Comparison of ENCODE assay signal across 8 cellular contexts in the genomic region with DNA sequence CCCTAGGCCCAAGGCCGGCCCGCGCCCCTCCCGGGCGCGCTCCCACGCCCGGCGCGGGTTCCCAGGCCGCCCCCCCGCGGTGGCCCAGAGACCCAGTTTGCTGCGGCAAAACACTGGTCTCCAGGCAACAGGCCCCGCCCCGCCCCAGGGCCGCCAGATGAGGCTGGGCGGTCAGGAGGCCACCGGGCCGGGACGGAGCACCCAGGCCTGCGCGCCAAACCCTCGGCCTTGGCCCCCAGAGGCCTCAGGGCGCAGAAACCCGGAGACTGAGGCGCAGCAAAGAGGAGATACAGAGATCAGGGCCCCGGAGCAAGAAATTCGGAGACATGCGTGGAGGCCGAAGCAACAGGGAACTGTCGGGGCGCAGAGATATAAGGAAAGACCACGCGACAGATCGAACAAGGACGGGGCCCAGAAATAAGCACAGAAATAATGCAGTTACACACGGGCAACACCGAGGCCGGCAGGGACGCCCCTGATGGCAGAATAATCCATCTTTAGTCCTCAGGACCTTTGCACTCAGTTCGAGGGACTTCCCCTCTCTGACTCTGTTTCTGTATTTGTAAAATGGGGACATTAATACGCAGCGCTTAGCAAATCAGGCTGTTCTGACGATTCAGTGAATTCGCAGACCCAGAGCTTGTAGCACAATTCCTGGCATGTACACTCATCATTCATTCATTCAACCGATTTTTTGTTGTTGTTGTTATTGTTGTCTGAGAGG. TPM values are rescaled to one million over a fixed set of nuclear protein-coding genes. Genes with fewer than 3 reads are reported as not detected.
A peak's percentile ranks its signal among the peaks of the same experiment; 100 is the strongest.
DNase-seq lines count a peak whose midpoint lies in the region; TF ChIP-seq lines count a peak whose summit lies in the region.

No MANE protein-coding gene starts in this region.

- H2BK12ac ChIP-seq in neuronal stem cell (ENCODE audit: low read length), result no peak overlapping the region

- H3K9me3 ChIP-seq in SJSA1 (replicated peaks), result no peaks in the 10 kb centered on the region; the same call in 1 of the 2 replicates
- no peaks in the 10 kb centered on the region for H3K9me3 ChIP-seq in neuronal stem cell (replicated peaks in 1 of 2; ENCODE audit: control insufficient read depth in 2 of 2, insufficient read depth in 1 of 2, low read depth in 1 of 2, low read length in 2 of 2)
- H3K9me3 ChIP-seq in thymus (ENCODE audit: control insufficient read depth), result no peaks in the 10 kb centered on the region

- no peak overlapping the region for H2BK15ac ChIP-seq in neuronal stem cell (ENCODE audit: low read length)

- H3K4me3 ChIP-seq in HL-60 (replicated peaks; ENCODE audit: insufficient read depth, low read length) (no peak overlapping the region), SJSA1 (no peak overlapping the region), neuronal stem cell (ENCODE audit: low read length in 2 of 2) (peak overlapping the region; percentile 65 to 71), thymus (ENCODE audit: low read length) (peak overlapping the region; percentile 43)

- H4K91ac ChIP-seq in neuronal stem cell (ENCODE audit: low read depth, low read length, poor library complexity), result no peak overlapping the region

- no peaks in the 10 kb centered on the region for H3K36me3 ChIP-seq in SJSA1
- H3K36me3 ChIP-seq in neuronal stem cell (replicated peaks in 1 of 2; ENCODE audit: control insufficient read depth in 2 of 2, insufficient read depth in 2 of 2, low read length in 2 of 2), result no peaks in the 10 kb centered on the region
- H3K36me3 ChIP-seq in thymus (ENCODE audit: control insufficient read depth, insufficient read depth), result no peaks in the 10 kb centered on the region

- H3K4me3 Mint-ChIP-seq in activated naive CD4-positive, alpha-beta T cell treated with anti-CD3 and anti-CD28 coated beads, Interleukin-2, amount 50 U/mL, for 24 hours, result peak overlapping the region; percentile 30

- peak; percentile 14; the same call in 1 of the 2 replicates for TF ChIP-seq CTCF in 22Rv1 (IDR thresholded peaks at IDR 0.05)
- TF ChIP-seq CTCF in HL-60 (IDR thresholded peaks at IDR 0.05; ENCODE audit: insufficient read depth, low read length), result no peak

- H3K9me3 Mint-ChIP-seq in activated naive CD4-positive, alpha-beta T cell treated with anti-CD3 and anti-CD28 coated beads, Interleukin-2, amount 50 U/mL, for 24 hours, result no peaks in the 10 kb centered on the region

- no peaks in the 10 kb centered on the region for H3K27me3 ChIP-seq in HL-60 (ENCODE audit: insufficient read depth, poor library complexity, severe bottlenecking)
- no peaks in the 10 kb centered on the region for H3K27me3 ChIP-seq in SJSA1 (replicated peaks)
- no peaks in the 10 kb centered on the region for H3K27me3 ChIP-seq in neuronal stem cell (ENCODE audit: control insufficient read depth in 3 of 3, insufficient read depth in 3 of 3, low read depth in 1 of 3, low read length in 3 of 3)
- peaks cover 25% of the 10 kb centered on the region for H3K27me3 ChIP-seq in thymus (ENCODE audit: control insufficient read depth, insufficient read depth)

- H3K9ac ChIP-seq in neuronal stem cell (ENCODE audit: low read depth, low read length, poor library complexity), result no peak overlapping the region

- peaks cover 62% of the 10 kb centered on the region for H3K4me1 Mint-ChIP-seq in activated naive CD4-positive, alpha-beta T cell treated with anti-CD3 and anti-CD28 coated beads, Interleukin-2, amount 50 U/mL, for 24 hours

- no peak overlapping the region for H3K14ac ChIP-seq in neuronal stem cell (ENCODE audit: low read length)

- H3K27ac Mint-ChIP-seq in activated naive CD4-positive, alpha-beta T cell treated with anti-CD3 and anti-CD28 coated beads, Interleukin-2, amount 50 U/mL, for 24 hours, result no peak overlapping the region

- no peak overlapping the region for H2BK120ac ChIP-seq in neuronal stem cell (ENCODE audit: low read depth, low read length)

- H3K36me3 Mint-ChIP-seq in activated naive CD4-positive, alpha-beta T cell treated with anti-CD3 and anti-CD28 coated beads, Interleukin-2, amount 50 U/mL, for 24 hours, result no peaks in the 10 kb centered on the region

- H3K4me1 ChIP-seq in SJSA1 (replicated peaks) (peaks cover 36% of the 10 kb centered on the region), neuronal stem cell (ENCODE audit: control insufficient read depth in 2 of 2, insufficient read depth in 1 of 2, low read depth in 1 of 2, low read length in 2 of 2) (peaks cover 14 to 29% of the 10 kb centered on the region in 2 donors), thymus (ENCODE audit: control insufficient read depth, insufficient read depth, low read length) (peaks cover 18% of the 10 kb centered on the region)

- no peak overlapping the region for H3K4ac ChIP-seq in neuronal stem cell (ENCODE audit: low read length)

- H3K18ac ChIP-seq in neuronal stem cell (ENCODE audit: low read length), result peak overlapping the region; percentile 11

- H4K8ac ChIP-seq in neuronal stem cell (ENCODE audit: low read depth, low read length), result no peak overlapping the region

- peak overlapping the region; percentile 66 for H2AK5ac ChIP-seq in neuronal stem cell (ENCODE audit: low read depth, low read length)

- DNase-seq in HL-60 (ENCODE audit: low read depth in 1 of 2, low spot score in 1 of 2) (peak; percentile 68 to 78), SJSA1 (ENCODE audit: low read depth in 1 of 2, low spot score in 2 of 2) (peak; percentile 69 to 94), germinal center (ENCODE audit: low spot score) (peak; percentile 89), neuronal stem cell (ENCODE audit: low spot score) (peak; percentile 88)

- peak overlapping the region; percentile 1 for H2BK5ac ChIP-seq in neuronal stem cell (ENCODE audit: low read length)

- H3K27me3 Mint-ChIP-seq in activated naive CD4-positive, alpha-beta T cell treated with anti-CD3 and anti-CD28 coated beads, Interleukin-2, amount 50 U/mL, for 24 hours, result no peaks in the 10 kb centered on the region

- no CpG with 5 or more reads among the region's 47 CpGs for WGBS in neuronal stem cell (ENCODE audit: extremely low coverage in 2 of 2, insufficient read length in 2 of 2, insufficient replicate concordance in 1 of 2), 2 donors
- 16% methylated on average over 47 of the region's 47 CpGs for WGBS in thymus

- peak overlapping the region; percentile 79 for H3K27ac ChIP-seq in 22Rv1
- peak overlapping the region; percentile 60 for H3K27ac ChIP-seq in HL-60 (replicated peaks)
- H3K27ac ChIP-seq in SJSA1, result peak overlapping the region; percentile 60
- peak overlapping the region; percentile 77 for H3K27ac ChIP-seq in neuronal stem cell (replicated peaks; ENCODE audit: low read length)
- peak overlapping the region; percentile 42 for H3K27ac ChIP-seq in thymus (ENCODE audit: low read depth)

- peak overlapping the region; percentile 92 for H3K4me2 ChIP-seq in neuronal stem cell (ENCODE audit: insufficient read depth, low read length, poor library complexity, severe bottlenecking)

- H3K23ac ChIP-seq in neuronal stem cell (ENCODE audit: low read depth, low read length, poor library complexity), result no peak overlapping the region

- peak overlapping the region; percentile 86 for H2AFZ ChIP-seq in neuronal stem cell (ENCODE audit: low read length)

- H3K79me1 ChIP-seq in neuronal stem cell (ENCODE audit: low read depth, low read length), result no peaks in the 10 kb centered on the region

- peak; percentile 57 for TF ChIP-seq POLR2A in GM15510 (IDR thresholded peaks at IDR 0.05; ENCODE audit: borderline replicate concordance, extremely low read depth, insufficient read length)

RNA-seq across cellular contexts. Expression of a gene that starts 20.8 kb away (rescaled TPM):
- 102 and 247 TPM in 2 replicates for total RNA-seq in SJSA1 (2014; rRNA removed; shearing (Covaris generic))
- 90.0 TPM for polyA plus RNA-seq in neuronal stem cell (2013, experiment 1 of 2)
- polyA plus RNA-seq in neuronal stem cell (2013, experiment 2 of 2), result 87.6 TPM
- polyA plus RNA-seq in thymus, result 42.6 TPM

RNA-seq across cellular contexts. Expression of a gene that starts 23.3 kb away (rescaled TPM):
- 1.1 TPM in 1 of 2 replicates, not detected in the other for total RNA-seq in SJSA1 (2014; rRNA removed; shearing (Covaris generic))
- 8.5 TPM for polyA plus RNA-seq in neuronal stem cell (2013, experiment 1 of 2)
- 8.7 TPM for polyA plus RNA-seq in neuronal stem cell (2013, experiment 2 of 2)
- polyA plus RNA-seq in thymus, result 7.1 TPM

RNA-seq across cellular contexts. Expression of a gene that starts 38.0 kb away (rescaled TPM):
- total RNA-seq in SJSA1 (2014; rRNA removed; shearing (Covaris generic)), result 10.5 and 25.5 TPM in 2 replicates
- 6.4 TPM for polyA plus RNA-seq in neuronal stem cell (2013, experiment 1 of 2)
- 6.4 TPM for polyA plus RNA-seq in neuronal stem cell (2013, experiment 2 of 2)
- polyA plus RNA-seq in thymus, result 1.8 TPM

RNA-seq across cellular contexts. Expression of a gene that starts 39.6 kb away (rescaled TPM):
- 5.1 and 5.6 TPM in 2 replicates for total RNA-seq in SJSA1 (2014; rRNA removed; shearing (Covaris generic))
- 11.0 TPM for polyA plus RNA-seq in neuronal stem cell (2013, experiment 1 of 2)
- 9.8 TPM for polyA plus RNA-seq in neuronal stem cell (2013, experiment 2 of 2)
- 41.6 TPM for polyA plus RNA-seq in thymus

RNA-seq across cellular contexts. Expression of a gene that starts 52.4 kb away (rescaled TPM):
- total RNA-seq in SJSA1 (2014; rRNA removed; shearing (Covaris generic)), result 5.1 and 7.5 TPM in 2 replicates
- polyA plus RNA-seq in neuronal stem cell (2013, experiment 1 of 2), result 9.5 TPM
- 10.0 TPM for polyA plus RNA-seq in neuronal stem cell (2013, experiment 2 of 2)
- polyA plus RNA-seq in thymus, result 5.0 TPM

Comparison
In these comparisons a context has a peak if more than half of its experiments do, and no peak if none do; other contexts are left out.
1. H3K4me3 ChIP-seq: peak in neuronal stem cell (2 of 2) and thymus (single experiment); none in HL-60 (single experiment) and SJSA1 (single experiment).
2. Peak in every context shown above with its lines, with median percentiles within 50 percentile points of each other: H3K27ac ChIP-seq and DNase-seq.